In the genomic region with DNA sequence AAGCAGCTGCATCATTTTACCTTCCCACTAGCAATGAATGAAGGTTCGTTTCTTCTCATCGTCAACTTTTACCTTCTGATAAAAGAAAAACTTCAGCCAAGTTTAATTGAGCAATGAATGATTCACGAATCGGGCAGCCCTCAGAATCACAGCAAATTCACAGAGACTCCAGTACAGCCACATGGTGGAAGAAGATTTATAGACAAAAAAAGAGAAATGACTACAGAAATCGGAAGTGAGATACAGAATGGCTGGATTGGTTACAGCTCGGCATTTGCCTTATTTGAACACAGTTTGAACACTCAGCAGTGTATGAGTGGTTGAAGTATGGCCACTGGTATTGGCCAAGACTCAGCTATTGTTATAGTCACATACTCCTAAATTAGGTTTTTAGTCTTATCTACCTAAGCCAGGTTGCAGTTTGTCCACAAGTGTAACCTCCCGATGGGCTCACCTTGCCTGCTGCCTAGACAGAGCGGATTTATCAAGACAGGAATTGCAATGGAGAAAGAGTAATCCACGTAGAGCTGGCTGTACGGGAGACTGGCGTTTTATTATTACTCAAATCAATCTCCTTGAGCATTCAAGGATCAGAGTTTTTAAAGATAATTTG, we compare ENCODE assay signal across 1 cellular context.
TF ChIP-seq lines count a peak whose summit lies in the region.

No MANE protein-coding gene starts in this region.

TF ChIP-seq in GM23338, 12 proteins besides CTCF, POLR2A, EP300 and RAD21 (continued from another document):
- no peak for TF ChIP-seq REST (IDR thresholded peaks at IDR 0.05; ENCODE audit: unreplicated experiment)
- TF ChIP-seq POLR2AphosphoS5 (IDR thresholded peaks at IDR 0.05; ENCODE audit: low read depth), result no peak
- TF ChIP-seq EZH2 (IDR thresholded peaks at IDR 0.05; ENCODE audit: low read depth, unreplicated experiment), result no peak
- TF ChIP-seq STAT1 (IDR thresholded peaks at IDR 0.05; ENCODE audit: unreplicated experiment), result no peak
- no peak for TF ChIP-seq JUNB (IDR thresholded peaks at IDR 0.05; ENCODE audit: unreplicated experiment)
- no peak for TF ChIP-seq ZNF462 (CRISPR knock-in tag; IDR thresholded peaks at IDR 0.05)
